In genomic region chr3:176906046-176906905, GRCh38 we compare ENCODE assay signal across 9 cellular contexts.
DNase-seq lines count a peak whose midpoint lies in the region; ATAC-seq and TF ChIP-seq lines count a peak whose summit lies in the region.
"Had no signal": no experiment of that assay in that cellular context is flagged by ENCODE, and none has a peak within 500 bp of the region (broad histone marks: within the 10 kb centered on the region; RNA-seq: fewer than 3 reads in every experiment).

No MANE protein-coding gene starts in this region.

- peak; percentile 6 for DNase-seq in HuH-7.5 (ENCODE audit: low spot score)
- peak; percentile 9 to 76 for DNase-seq in PC-9
- DNase-seq in foreskin fibroblast = peak; percentile 7 to 66
- peak; percentile 59 for DNase-seq in testis
- no peak for DNase-seq in islet precursor cell
- DNase-seq: activated CD8-positive, alpha-beta T cell treated with anti-CD3 and anti-CD28 coated beads for 36 hours had no signal

- intact Hi-C loops in PC-9 (cut with micrococcal nuclease; ENCODE audit: unreplicated experiment) (no loop called here), testis (cut with DNase I; ENCODE audit: low total_unique reads) (no loop called here)

- H3K27ac ChIP-seq in PC-9 = peak overlapping the region; percentile 44; the same call in 1 of the 2 replicates
- peak overlapping the region; percentile 62 to 75 for H3K27ac ChIP-seq in testis
- H3K27ac ChIP-seq: KMS-11 had no signal

- H3K4me3 ChIP-seq in PC-9 (no peak overlapping the region), foreskin fibroblast (ENCODE audit: low read depth in 1 of 2, low read length in 2 of 2) (no peak overlapping the region), testis (no peak overlapping the region)

- POLR2A ChIA-PET in PC-9 (lab: Charles Lee; ENCODE audit: unreplicated experiment) = no interaction called here

- TF ChIP-seq CTCF in PC-9 (conservative IDR thresholded peaks at IDR 0.05) (no peak), foreskin fibroblast (IDR thresholded peaks at IDR 0.05; ENCODE audit: low read depth, low read length) (no peak), testis (IDR thresholded peaks at IDR 0.05) (no peak)

- ATAC-seq in GM21717 (IDR thresholded peaks at IDR 0.05; ENCODE audit: unreplicated experiment) = no peak
- ATAC-seq in HG02840 (IDR thresholded peaks at IDR 0.05; ENCODE audit: low FRiP score, unreplicated experiment) = no peak
- ATAC-seq: activated CD8-positive, alpha-beta T cell treated with anti-CD3 and anti-CD28 coated beads for 36 hours had no signal

- H3K9me3 ChIP-seq in PC-9 (ENCODE audit: insufficient read depth, low read depth) (no peaks in the 10 kb centered on the region; the same call in 1 of the 2 replicates), testis (no peaks in the 10 kb centered on the region)

- H3K27me3 ChIP-seq in PC-9 (ENCODE audit: insufficient read depth, low read depth) (no peaks in the 10 kb centered on the region), testis (no peaks in the 10 kb centered on the region)

- H3K36me3 ChIP-seq in PC-9 (ENCODE audit: low read depth) (no peaks in the 10 kb centered on the region), testis (ENCODE audit: low read depth, missing control alignments) (no peaks in the 10 kb centered on the region)

- no peak for TF ChIP-seq POLR2A in testis (IDR thresholded peaks at IDR 0.05)

- peaks cover 21% of the 10 kb centered on the region; the same call in 1 of the 2 replicates for H3F3A ChIP-seq in PC-9 (ENCODE audit: insufficient read depth, low read depth)

- WGBS in testis, 2 donors = 39 to 48% methylated on average over 5 of the region's 5 CpGs

- no peaks in the 10 kb centered on the region for H3K9me2 ChIP-seq in PC-9 (ENCODE audit: insufficient read depth)

- no peaks in the 10 kb centered on the region for H4K20me1 ChIP-seq in PC-9 (ENCODE audit: insufficient read depth)

- no TSS peak for BruUV-seq in PC-9 (replicated peaks; lab: Mats Ljungman, UMichigan)

- CTCF ChIA-PET in PC-9 (lab: Charles Lee) = no interaction called here

- H3K4me1 ChIP-seq in PC-9 (replicated peaks; ENCODE audit: insufficient read depth) (peaks cover 30% of the 10 kb centered on the region), testis (no peaks in the 10 kb centered on the region)

- H2AFZ ChIP-seq in PC-9 = no peak overlapping the region

- H3K4me2 ChIP-seq in PC-9 = peak overlapping the region; percentile 10
- H3K4me2 ChIP-seq: KMS-11 had no signal

- no peaks in the 10 kb centered on the region for H3K79me2 ChIP-seq in PC-9 (ENCODE audit: low read depth)
